16 cellular contexts compared by ENCODE assay signal in the genomic region with DNA sequence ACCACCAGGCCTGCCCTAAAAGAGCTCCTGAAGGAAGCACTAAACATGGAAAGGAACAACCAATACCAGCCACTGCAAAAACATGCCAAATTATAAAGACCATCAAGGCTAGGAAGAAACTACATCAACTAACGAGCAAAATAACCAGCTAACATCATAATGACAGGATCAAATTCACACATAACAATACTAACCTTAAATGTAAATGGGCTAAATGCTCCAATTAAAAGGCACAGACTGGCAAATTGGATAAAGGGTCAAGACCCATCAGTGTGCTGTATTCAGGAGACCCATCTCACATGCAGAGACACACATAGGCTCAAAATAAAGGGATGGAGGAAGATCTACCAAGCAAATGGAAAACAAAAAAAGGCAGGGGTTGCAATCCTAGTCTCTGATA. TPM values are rescaled to one million over a fixed set of nuclear protein-coding genes. Genes with fewer than 3 reads are reported as not detected.
"Had no signal": no experiment of that assay in that cellular context is flagged by ENCODE, and none has a peak within 500 bp of the region (broad histone marks: within the 10 kb centered on the region; RNA-seq: fewer than 3 reads in every experiment).

No MANE protein-coding gene starts in this region.

RNA-seq across cellular contexts. Expression of gene OR11H4, which starts 42.9 kb away (rescaled TPM):
- total RNA-seq: stomach, subcutaneous adipose tissue, suprapubic skin, temporal lobe, thoracic aorta, thyroid gland, tibial nerve, transverse colon, upper lobe of left lung, upper lobe of right lung, ureter, urinary bladder, uterus, vagina had no signal
- polyA plus RNA-seq: stomach, thymus, urinary bladder had no signal

RNA-seq across cellular contexts. Expression of gene OR11H7, which starts 53.2 kb away (rescaled TPM):
- total RNA-seq: stomach, subcutaneous adipose tissue, suprapubic skin, temporal lobe, testis, thoracic aorta, thyroid gland, tibial nerve, transverse colon, upper lobe of left lung, upper lobe of right lung, ureter, urinary bladder, uterus, vagina had no signal
- polyA plus RNA-seq: stomach, thymus, urinary bladder had no signal

RNA-seq across cellular contexts. Expression of gene OR11H6, which starts 58.5 kb away (rescaled TPM):
- total RNA-seq: stomach, subcutaneous adipose tissue, suprapubic skin, temporal lobe, testis, thoracic aorta, thyroid gland, tibial nerve, transverse colon, upper lobe of left lung, upper lobe of right lung, ureter, urinary bladder, uterus, vagina had no signal
- polyA plus RNA-seq: stomach, thymus, urinary bladder had no signal
